1 cellular context compared by ENCODE assay signal in genomic region chr17:47649153-47649971, GRCh38.
A peak's percentile ranks its signal among the peaks of the same experiment; 100 is the strongest.
TF ChIP-seq lines count a peak whose summit lies in the region.

Gene KPNB1 (plus strand): TSS chr17:47649919. CDS start chr17:47650245, 326 bp downstream.

TF ChIP-seq in GM12878, 131 proteins besides CTCF, POLR2A, EP300 and RAD21 (continued from another document and continues in another):
- TF ChIP-seq BCL3 (IDR thresholded peaks at IDR 0.05; ENCODE audit: borderline replicate concordance, insufficient read depth, low read depth, low read length, poor library complexity, severe bottlenecking) (no peak), PBX3 (IDR thresholded peaks at IDR 0.05; ENCODE audit: insufficient replicate concordance, low read depth, low read length) (peak; percentile 86), MTA2 (IDR thresholded peaks at IDR 0.05; ENCODE audit: low read depth) (no peak), RCOR1 (conservative IDR thresholded peaks at IDR 0.05; ENCODE audit: low read depth, low read length) (peak; percentile 85; the same call in 1 of the 2 replicates), POU2F2 (IDR thresholded peaks at IDR 0.05; ENCODE audit: borderline replicate concordance, low read depth, low read length) (peak; percentile 78), FOXK2 (IDR thresholded peaks at IDR 0.05) (0 out of 2 replicates have a peak, but pooled peaks have one; percentile 39), SMC3 (IDR thresholded peaks at IDR 0.05; ENCODE audit: borderline replicate concordance, low read length) (no peak), RAD51 (IDR thresholded peaks at IDR 0.05) (no peak), SMAD5 (IDR thresholded peaks at IDR 0.05; ENCODE audit: low read depth) (peak; percentile 77; the same call in 1 of the 2 replicates), STAT3 (IDR thresholded peaks at IDR 0.05; ENCODE audit: low read depth, low read length) (0 out of 2 replicates have a peak, but pooled peaks have one; percentile 33), IRF4 (IDR thresholded peaks at IDR 0.05; ENCODE audit: low read depth, low read length) (peak; percentile 74; the same call in 1 of the 2 replicates), YY1 (IDR thresholded peaks at IDR 0.05; ENCODE audit: low read depth, low read length) (peak; percentile 84), PKNOX1 (IDR thresholded peaks at IDR 0.05) (peak; percentile 56), TARDBP (IDR thresholded peaks at IDR 0.05; ENCODE audit: borderline replicate concordance) (peak; percentile 96), IKZF2 (IDR thresholded peaks at IDR 0.05) (peak; percentile 78 to 89; a peak in 3 of 4 replicates), CBFB (IDR thresholded peaks at IDR 0.05; ENCODE audit: low read depth) (peak; percentile 37; the same call in 1 of the 2 replicates), NKRF (conservative IDR thresholded peaks at IDR 0.05) (peak; percentile 90), EED (IDR thresholded peaks at IDR 0.05; ENCODE audit: low read depth) (peak; percentile 85), SP1 (IDR thresholded peaks at IDR 0.05; ENCODE audit: low read depth, low read length) (peak; percentile 99), STAT1 (conservative IDR thresholded peaks at IDR 0.05) (0 out of 2 replicates have a peak, but pooled peaks have one; percentile 60), RB1 (IDR thresholded peaks at IDR 0.05; ENCODE audit: borderline replicate concordance) (peak; percentile 79; the same call in 1 of the 2 replicates), ZZZ3 (IDR thresholded peaks at IDR 0.05; ENCODE audit: control insufficient read depth, insufficient read length, low read depth) (no peak), ZBTB33 (IDR thresholded peaks at IDR 0.05) (no peak), ZBTB40 (IDR thresholded peaks at IDR 0.05; ENCODE audit: borderline replicate concordance) (peak; percentile 64; the same call in 1 of the 2 replicates), TCF7 (IDR thresholded peaks at IDR 0.05; ENCODE audit: borderline replicate concordance) (no peak), IRF3 (IDR thresholded peaks at IDR 0.05) (peak; percentile 92), CREB1 (IDR thresholded peaks at IDR 0.05; ENCODE audit: low read depth) (peak; percentile 87), GATAD2B (conservative IDR thresholded peaks at IDR 0.05; ENCODE audit: low read depth) (peak; percentile 27), PML (IDR thresholded peaks at IDR 0.05; ENCODE audit: low read length) (peak; percentile 59; the same call in 1 of the 2 replicates), SRF (IDR thresholded peaks at IDR 0.05; ENCODE audit: low read depth in 2 of 2, low read length in 2 of 2) (peak; percentile 86 to 91), TAF1 (IDR thresholded peaks at IDR 0.05; ENCODE audit: borderline replicate concordance, low read depth, low read length) (peak; percentile 95; the same call in 1 of the 2 replicates), RUNX3 (IDR thresholded peaks at IDR 0.05; ENCODE audit: low read length) (peak; percentile 85), NR2C2 (IDR thresholded peaks at IDR 0.05; ENCODE audit: borderline replicate concordance, control insufficient read depth, insufficient read length, low read depth) (no peak), NRF1 (conservative IDR thresholded peaks at IDR 0.05; ENCODE audit: low read depth, low read length) (no peak), POLR2AphosphoS5 (IDR thresholded peaks at IDR 0.05; ENCODE audit: low read length) (peak; percentile 79; the same call in 1 of the 2 replicates), KLF5 (IDR thresholded peaks at IDR 0.05; ENCODE audit: partially characterized antibody) (peak; percentile 63), ATF7 (IDR thresholded peaks at IDR 0.05; ENCODE audit: low read depth) (no peak), FOXM1 (IDR thresholded peaks at IDR 0.05; ENCODE audit: low read depth, low read length) (no peak), MEF2A (IDR thresholded peaks at IDR 0.05; ENCODE audit: insufficient read depth, low read depth, low read length) (peak; percentile 73; the same call in 1 of the 2 replicates), HDGF (IDR thresholded peaks at IDR 0.05) (peak; percentile 99), CHD2 (IDR thresholded peaks at IDR 0.05; ENCODE audit: borderline replicate concordance, low read depth, low read length) (peak; percentile 98), ESRRA (IDR thresholded peaks at IDR 0.05; ENCODE audit: low read length) (no peak), ZNF687 (IDR thresholded peaks at IDR 0.05) (peak; percentile 70), CREM (IDR thresholded peaks at IDR 0.05; ENCODE audit: low read depth) (peak; percentile 90), ZNF217 (IDR thresholded peaks at IDR 0.05) (peak; percentile 87; the same call in 1 of the 2 replicates), MYC (IDR thresholded peaks at IDR 0.05; ENCODE audit: insufficient read depth, insufficient read length, insufficient replicate concordance, low read length, severe bottlenecking) (peak; percentile 82), MXI1 (IDR thresholded peaks at IDR 0.05; ENCODE audit: low read depth, low read length) (peak; percentile 85), FOS (IDR thresholded peaks at IDR 0.05; ENCODE audit: borderline replicate concordance, extremely low read depth, insufficient read length) (peak; percentile 66), ZNF622 (IDR thresholded peaks at IDR 0.05) (no peak), NBN (IDR thresholded peaks at IDR 0.05) (peak; percentile 67), SMARCA5 (IDR thresholded peaks at IDR 0.05) (peak; percentile 100), BHLHE40 (IDR thresholded peaks at IDR 0.05; ENCODE audit: borderline replicate concordance in 1 of 2, low read depth in 2 of 2, low read length in 1 of 2) (peak; percentile 22 to 56; a peak in 3 of 4 replicates), RFX5 (IDR thresholded peaks at IDR 0.05; ENCODE audit: low read depth, low read length) (peak; percentile 89)
